ENCODE assay signal across 1 cellular context in the genomic region with DNA sequence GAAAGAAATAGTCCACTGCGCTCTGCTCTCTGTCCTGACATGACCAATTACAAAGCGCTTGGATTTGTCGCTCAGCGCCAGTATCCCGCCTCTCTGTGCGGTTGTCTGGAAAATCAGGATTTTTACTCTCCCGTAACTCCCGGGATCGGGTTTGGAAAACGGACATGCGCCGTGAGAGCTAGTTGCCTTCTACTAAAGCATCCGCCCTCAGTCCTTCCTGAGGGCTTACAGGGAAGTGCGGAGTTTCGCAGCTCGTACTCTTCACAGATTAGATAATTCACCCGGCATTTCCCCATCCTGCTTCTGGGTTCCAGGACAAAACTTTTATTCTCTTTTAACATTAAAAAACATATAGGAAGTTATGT.
TF ChIP-seq lines count a peak whose summit lies in the region.

No MANE protein-coding gene starts in this region.

TF ChIP-seq in HepG2, 621 proteins besides CTCF, POLR2A, EP300 and RAD21 (continued from another document and continues in another):
- TF ChIP-seq, protein P1, sequence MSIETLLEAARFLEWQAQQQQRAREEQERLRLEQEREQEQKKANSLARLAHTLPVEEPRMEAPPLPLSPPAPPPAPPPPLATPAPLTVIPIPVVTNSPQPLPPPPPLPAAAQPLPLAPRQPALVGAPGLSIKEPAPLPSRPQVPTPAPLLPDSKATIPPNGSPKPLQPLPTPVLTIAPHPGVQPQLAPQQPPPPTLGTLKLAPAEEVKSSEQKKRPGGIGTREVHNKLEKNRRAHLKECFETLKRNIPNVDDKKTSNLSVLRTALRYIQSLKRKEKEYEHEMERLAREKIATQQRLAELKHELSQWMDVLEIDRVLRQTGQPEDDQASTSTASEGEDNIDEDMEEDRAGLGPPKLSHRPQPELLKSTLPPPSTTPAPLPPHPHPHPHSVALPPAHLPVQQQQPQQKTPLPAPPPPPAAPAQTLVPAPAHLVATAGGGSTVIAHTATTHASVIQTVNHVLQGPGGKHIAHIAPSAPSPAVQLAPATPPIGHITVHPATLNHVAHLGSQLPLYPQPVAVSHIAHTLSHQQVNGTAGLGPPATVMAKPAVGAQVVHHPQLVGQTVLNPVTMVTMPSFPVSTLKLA (IDR thresholded peaks at IDR 0.05), result no peak
- TF ChIP-seq, protein P2, sequence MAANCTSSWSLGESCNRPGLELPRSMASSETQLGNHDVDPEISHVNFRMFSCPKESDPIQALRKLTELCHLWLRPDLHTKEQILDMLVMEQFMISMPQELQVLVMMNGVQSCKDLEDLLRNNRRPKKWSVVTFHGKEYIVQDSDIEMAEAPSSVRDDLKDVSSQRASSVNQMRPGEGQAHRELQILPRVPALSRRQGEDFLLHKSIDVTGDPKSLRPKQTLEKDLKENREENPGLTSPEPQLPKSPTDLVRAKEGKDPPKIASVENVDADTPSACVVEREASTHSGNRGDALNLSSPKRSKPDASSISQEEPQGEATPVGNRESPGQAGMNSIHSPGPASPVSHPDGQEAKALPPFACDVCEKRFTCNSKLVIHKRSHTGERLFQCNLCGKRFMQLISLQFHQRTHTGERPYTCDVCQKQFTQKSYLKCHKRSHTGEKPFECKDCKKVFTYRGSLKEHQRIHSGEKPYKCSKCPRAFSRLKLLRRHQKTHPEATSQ (CRISPR knock-in tag; IDR thresholded peaks at IDR 0.05; ENCODE audit: borderline replicate concordance), result no peak; the same call in 1 of the 2 replicates
- TF ChIP-seq, protein P3, sequence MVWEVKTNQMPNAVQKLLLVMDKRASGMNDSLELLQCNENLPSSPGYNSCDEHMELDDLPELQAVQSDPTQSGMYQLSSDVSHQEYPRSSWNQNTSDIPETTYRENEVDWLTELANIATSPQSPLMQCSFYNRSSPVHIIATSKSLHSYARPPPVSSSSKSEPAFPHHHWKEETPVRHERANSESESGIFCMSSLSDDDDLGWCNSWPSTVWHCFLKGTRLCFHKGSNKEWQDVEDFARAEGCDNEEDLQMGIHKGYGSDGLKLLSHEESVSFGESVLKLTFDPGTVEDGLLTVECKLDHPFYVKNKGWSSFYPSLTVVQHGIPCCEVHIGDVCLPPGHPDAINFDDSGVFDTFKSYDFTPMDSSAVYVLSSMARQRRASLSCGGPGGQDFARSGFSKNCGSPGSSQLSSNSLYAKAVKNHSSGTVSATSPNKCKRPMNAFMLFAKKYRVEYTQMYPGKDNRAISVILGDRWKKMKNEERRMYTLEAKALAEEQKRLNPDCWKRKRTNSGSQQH (CRISPR knock-in tag; IDR thresholded peaks at IDR 0.05; ENCODE audit: low read depth), result no peak; the same call in 1 of the 2 replicates
- TF ChIP-seq ZNF546 (CRISPR knock-in tag; conservative IDR thresholded peaks at IDR 0.05) (0 out of 2 replicates have a peak, but pooled peaks have one; percentile 14), RXRA (CRISPR knock-in tag; IDR thresholded peaks at IDR 0.05) (no peak), ARNTL (CRISPR knock-in tag; IDR thresholded peaks at IDR 0.05) (0 out of 2 replicates have a peak, but pooled peaks have one; percentile 7), MAFK (conservative IDR thresholded peaks at IDR 0.05 in 1 of 2, IDR thresholded peaks at IDR 0.05 in 1 of 2; ENCODE audit: low read length in 2 of 2) (no peak), SAFB2 (CRISPR knock-in tag; IDR thresholded peaks at IDR 0.05; ENCODE audit: borderline replicate concordance, low read depth) (no peak), MEIS2 (CRISPR knock-in tag; IDR thresholded peaks at IDR 0.05) (no peak), KLF6 (CRISPR knock-in tag; IDR thresholded peaks at IDR 0.05) (peak; percentile 70), TGIF2 (CRISPR knock-in tag; IDR thresholded peaks at IDR 0.05) (peak; percentile 80), NRL (CRISPR knock-in tag; IDR thresholded peaks at IDR 0.05; ENCODE audit: borderline replicate concordance) (no peak), ZSCAN29 (CRISPR knock-in tag; conservative IDR thresholded peaks at IDR 0.05) (no peak; the same call in 1 of the 2 replicates), RBFOX2 (IDR thresholded peaks at IDR 0.05; ENCODE audit: low read depth, low read length) (peak; percentile 37), SIX4 (CRISPR knock-in tag; IDR thresholded peaks at IDR 0.05) (0 out of 2 replicates have a peak, but pooled peaks have one; percentile 12), RORA (CRISPR knock-in tag; IDR thresholded peaks at IDR 0.05) (no peak), MED8 (CRISPR knock-in tag; IDR thresholded peaks at IDR 0.05; ENCODE audit: insufficient replicate concordance) (no peak), ZSCAN31 (CRISPR knock-in tag; IDR thresholded peaks at IDR 0.05; ENCODE audit: low read depth) (no peak), CBX1 (IDR thresholded peaks at IDR 0.05; ENCODE audit: low read depth) (no peak), ZFP36 (IDR thresholded peaks at IDR 0.05; ENCODE audit: borderline replicate concordance, low read depth, low read length, partially characterized antibody) (no peak), GABPB1 (CRISPR knock-in tag; IDR thresholded peaks at IDR 0.05) (no peak; the same call in 1 of the 2 replicates), PHF5A (CRISPR knock-in tag; IDR thresholded peaks at IDR 0.05; ENCODE audit: low read depth, unreplicated experiment) (no peak), NFIB (CRISPR knock-in tag; IDR thresholded peaks at IDR 0.05; ENCODE audit: borderline replicate concordance) (no peak), ZSCAN12 (CRISPR knock-in tag; IDR thresholded peaks at IDR 0.05) (no peak), ZNF235 (CRISPR knock-in tag; IDR thresholded peaks at IDR 0.05; ENCODE audit: borderline replicate concordance) (no peak), MBD4 (IDR thresholded peaks at IDR 0.05; ENCODE audit: borderline replicate concordance, low read length) (peak; percentile 97), GPN1 (CRISPR knock-in tag; IDR thresholded peaks at IDR 0.05; ENCODE audit: borderline replicate concordance) (no peak), ZNF629 (CRISPR knock-in tag; conservative IDR thresholded peaks at IDR 0.05) (no peak), ZNF792 (CRISPR knock-in tag; IDR thresholded peaks at IDR 0.05) (peak; percentile 0; the same call in 1 of the 2 replicates), ZNF468 (CRISPR knock-in tag; IDR thresholded peaks at IDR 0.05) (no peak), POLR2G (IDR thresholded peaks at IDR 0.05; ENCODE audit: low read depth, low read length) (peak; percentile 99), ASH2L (IDR thresholded peaks at IDR 0.05; ENCODE audit: insufficient read length, low read depth, low read length) (no peak), DMAP1 (CRISPR knock-in tag; IDR thresholded peaks at IDR 0.05) (peak; percentile 0; the same call in 1 of the 2 replicates), ZMYM4 (CRISPR knock-in tag; IDR thresholded peaks at IDR 0.05) (no peak), SRF (IDR thresholded peaks at IDR 0.05; ENCODE audit: low read depth, low read length) (peak; percentile 54), ZNF496 (CRISPR knock-in tag; IDR thresholded peaks at IDR 0.05; ENCODE audit: insufficient replicate concordance) (no peak), TCF7 (IDR thresholded peaks at IDR 0.05; ENCODE audit: low read depth) (no peak), SOX6 (IDR thresholded peaks at IDR 0.05) (no peak), SOX6 (CRISPR knock-in tag; IDR thresholded peaks at IDR 0.05) (no peak), CHCHD3 (CRISPR knock-in tag; IDR thresholded peaks at IDR 0.05) (no peak), ZNF160 (CRISPR knock-in tag; IDR thresholded peaks at IDR 0.05) (no peak; the same call in 1 of the 2 replicates), ZNF343 (CRISPR knock-in tag; IDR thresholded peaks at IDR 0.05) (no peak)
- TF ChIP-seq, protein P4, sequence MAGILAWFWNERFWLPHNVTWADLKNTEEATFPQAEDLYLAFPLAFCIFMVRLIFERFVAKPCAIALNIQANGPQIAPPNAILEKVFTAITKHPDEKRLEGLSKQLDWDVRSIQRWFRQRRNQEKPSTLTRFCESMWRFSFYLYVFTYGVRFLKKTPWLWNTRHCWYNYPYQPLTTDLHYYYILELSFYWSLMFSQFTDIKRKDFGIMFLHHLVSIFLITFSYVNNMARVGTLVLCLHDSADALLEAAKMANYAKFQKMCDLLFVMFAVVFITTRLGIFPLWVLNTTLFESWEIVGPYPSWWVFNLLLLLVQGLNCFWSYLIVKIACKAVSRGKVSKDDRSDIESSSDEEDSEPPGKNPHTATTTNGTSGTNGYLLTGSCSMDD (CRISPR knock-in tag; IDR thresholded peaks at IDR 0.05), result no peak
- TF ChIP-seq, protein P5, sequence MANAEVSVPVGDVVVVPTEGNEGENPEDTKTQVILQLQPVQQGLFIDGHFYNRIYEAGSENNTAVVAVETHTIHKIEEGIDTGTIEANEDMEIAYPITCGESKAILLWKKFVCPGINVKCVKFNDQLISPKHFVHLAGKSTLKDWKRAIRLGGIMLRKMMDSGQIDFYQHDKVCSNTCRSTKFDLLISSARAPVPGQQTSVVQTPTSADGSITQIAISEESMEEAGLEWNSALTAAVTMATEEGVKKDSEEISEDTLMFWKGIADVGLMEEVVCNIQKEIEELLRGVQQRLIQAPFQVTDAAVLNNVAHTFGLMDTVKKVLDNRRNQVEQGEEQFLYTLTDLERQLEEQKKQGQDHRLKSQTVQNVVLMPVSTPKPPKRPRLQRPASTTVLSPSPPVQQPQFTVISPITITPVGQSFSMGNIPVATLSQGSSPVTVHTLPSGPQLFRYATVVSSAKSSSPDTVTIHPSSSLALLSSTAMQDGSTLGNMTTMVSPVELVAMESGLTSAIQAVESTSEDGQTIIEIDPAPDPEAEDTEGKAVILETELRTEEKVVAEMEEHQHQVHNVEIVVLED (CRISPR knock-in tag; IDR thresholded peaks at IDR 0.05; ENCODE audit: borderline replicate concordance), result no peak
- TF ChIP-seq, protein P6, sequence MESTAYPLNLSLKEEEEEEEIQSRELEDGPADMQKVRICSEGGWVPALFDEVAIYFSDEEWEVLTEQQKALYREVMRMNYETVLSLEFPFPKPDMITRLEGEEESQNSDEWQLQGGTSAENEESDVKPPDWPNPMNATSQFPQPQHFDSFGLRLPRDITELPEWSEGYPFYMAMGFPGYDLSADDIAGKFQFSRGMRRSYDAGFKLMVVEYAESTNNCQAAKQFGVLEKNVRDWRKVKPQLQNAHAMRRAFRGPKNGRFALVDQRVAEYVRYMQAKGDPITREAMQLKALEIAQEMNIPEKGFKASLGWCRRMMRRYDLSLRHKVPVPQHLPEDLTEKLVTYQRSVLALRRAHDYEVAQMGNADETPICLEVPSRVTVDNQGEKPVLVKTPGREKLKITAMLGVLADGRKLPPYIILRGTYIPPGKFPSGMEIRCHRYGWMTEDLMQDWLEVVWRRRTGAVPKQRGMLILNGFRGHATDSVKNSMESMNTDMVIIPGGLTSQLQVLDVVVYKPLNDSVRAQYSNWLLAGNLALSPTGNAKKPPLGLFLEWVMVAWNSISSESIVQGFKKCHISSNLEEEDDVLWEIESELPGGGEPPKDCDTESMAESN (CRISPR knock-in tag; conservative IDR thresholded peaks at IDR 0.05), result no peak
- TF ChIP-seq, protein P7, sequence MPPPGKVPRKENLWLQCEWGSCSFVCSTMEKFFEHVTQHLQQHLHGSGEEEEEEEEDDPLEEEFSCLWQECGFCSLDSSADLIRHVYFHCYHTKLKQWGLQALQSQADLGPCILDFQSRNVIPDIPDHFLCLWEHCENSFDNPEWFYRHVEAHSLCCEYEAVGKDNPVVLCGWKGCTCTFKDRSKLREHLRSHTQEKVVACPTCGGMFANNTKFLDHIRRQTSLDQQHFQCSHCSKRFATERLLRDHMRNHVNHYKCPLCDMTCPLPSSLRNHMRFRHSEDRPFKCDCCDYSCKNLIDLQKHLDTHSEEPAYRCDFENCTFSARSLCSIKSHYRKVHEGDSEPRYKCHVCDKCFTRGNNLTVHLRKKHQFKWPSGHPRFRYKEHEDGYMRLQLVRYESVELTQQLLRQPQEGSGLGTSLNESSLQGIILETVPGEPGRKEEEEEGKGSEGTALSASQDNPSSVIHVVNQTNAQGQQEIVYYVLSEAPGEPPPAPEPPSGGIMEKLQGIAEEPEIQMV (CRISPR knock-in tag; IDR thresholded peaks at IDR 0.05; ENCODE audit: low read depth), result peak; percentile 16; the same call in 1 of the 2 replicates
- TF ChIP-seq, protein P8, sequence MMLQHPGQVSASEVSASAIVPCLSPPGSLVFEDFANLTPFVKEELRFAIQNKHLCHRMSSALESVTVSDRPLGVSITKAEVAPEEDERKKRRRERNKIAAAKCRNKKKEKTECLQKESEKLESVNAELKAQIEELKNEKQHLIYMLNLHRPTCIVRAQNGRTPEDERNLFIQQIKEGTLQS (CRISPR knock-in tag; IDR thresholded peaks at IDR 0.05), result 0 out of 2 replicates have a peak, but pooled peaks have one; percentile 4
- TF ChIP-seq, protein P9, sequence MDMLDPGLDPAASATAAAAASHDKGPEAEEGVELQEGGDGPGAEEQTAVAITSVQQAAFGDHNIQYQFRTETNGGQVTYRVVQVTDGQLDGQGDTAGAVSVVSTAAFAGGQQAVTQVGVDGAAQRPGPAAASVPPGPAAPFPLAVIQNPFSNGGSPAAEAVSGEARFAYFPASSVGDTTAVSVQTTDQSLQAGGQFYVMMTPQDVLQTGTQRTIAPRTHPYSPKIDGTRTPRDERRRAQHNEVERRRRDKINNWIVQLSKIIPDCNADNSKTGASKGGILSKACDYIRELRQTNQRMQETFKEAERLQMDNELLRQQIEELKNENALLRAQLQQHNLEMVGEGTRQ (IDR thresholded peaks at IDR 0.05; ENCODE audit: low read depth, low read length), result no peak
- TF ChIP-seq, protein P9 (CRISPR knock-in tag; IDR thresholded peaks at IDR 0.05; ENCODE audit: borderline replicate concordance), result 0 out of 2 replicates have a peak, but pooled peaks have one; percentile 7
- TF ChIP-seq, protein P10, sequence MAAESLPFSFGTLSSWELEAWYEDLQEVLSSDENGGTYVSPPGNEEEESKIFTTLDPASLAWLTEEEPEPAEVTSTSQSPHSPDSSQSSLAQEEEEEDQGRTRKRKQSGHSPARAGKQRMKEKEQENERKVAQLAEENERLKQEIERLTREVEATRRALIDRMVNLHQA (CRISPR knock-in tag; IDR thresholded peaks at IDR 0.05), result peak; percentile 13; the same call in 1 of the 2 replicates
- TF ChIP-seq, protein P11, sequence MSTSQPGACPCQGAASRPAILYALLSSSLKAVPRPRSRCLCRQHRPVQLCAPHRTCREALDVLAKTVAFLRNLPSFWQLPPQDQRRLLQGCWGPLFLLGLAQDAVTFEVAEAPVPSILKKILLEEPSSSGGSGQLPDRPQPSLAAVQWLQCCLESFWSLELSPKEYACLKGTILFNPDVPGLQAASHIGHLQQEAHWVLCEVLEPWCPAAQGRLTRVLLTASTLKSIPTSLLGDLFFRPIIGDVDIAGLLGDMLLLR (CRISPR knock-in tag; IDR thresholded peaks at IDR 0.05), result no peak
